Comparison of ENCODE assay signal across 8 cellular contexts in the genomic region with DNA sequence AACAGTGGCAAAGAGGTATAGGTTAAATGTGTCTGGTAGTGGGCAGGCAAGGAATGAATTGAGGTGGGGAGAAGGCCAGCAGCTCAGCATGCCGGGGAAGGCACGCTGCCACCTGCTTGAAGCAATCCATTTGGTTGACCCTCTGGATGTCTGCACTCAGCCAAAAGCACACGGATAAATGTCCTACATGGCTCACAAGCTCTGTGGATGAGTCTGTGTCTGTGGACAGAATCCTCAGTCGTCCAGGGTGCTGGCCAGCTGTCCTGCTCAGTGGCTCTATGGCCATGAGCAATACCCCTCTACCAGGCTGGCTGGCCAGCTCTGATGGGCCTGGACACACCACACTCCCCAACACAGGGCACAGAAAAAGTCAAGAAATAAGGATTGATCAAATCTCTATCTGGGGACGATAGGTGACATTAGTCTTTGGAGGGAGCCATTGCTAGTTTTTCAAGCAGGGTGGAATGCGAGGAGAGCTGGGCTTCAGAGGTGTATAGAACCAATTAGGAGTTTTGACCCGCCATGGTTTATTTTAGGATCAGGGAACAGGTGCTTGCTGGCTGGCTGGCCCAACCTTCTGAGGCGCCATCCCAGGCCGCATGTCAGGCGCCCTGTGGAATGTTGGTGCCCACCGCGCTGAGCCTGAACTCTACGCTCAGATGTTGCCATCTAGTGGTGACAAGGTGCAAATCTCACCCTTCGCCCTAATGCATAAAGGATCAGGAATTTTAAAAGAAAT.
DNase-seq lines count a peak whose midpoint lies in the region; ATAC-seq and TF ChIP-seq lines count a peak whose summit lies in the region.

No MANE protein-coding gene starts in this region.

- H3K4me1 ChIP-seq in KMS-11 (ENCODE audit: low read depth, poor library complexity, severe bottlenecking) (no peaks in the 10 kb centered on the region), esophagus muscularis mucosa (peaks cover 0 to 12% (median 8%) of the 10 kb centered on the region in 4 donors)

- no peak for ATAC-seq in activated CD4-positive, alpha-beta T cell treated with anti-CD3 and anti-CD28 coated beads for 36 hours
- ATAC-seq in GM21423 (IDR thresholded peaks at IDR 0.05; ENCODE audit: unreplicated experiment), result peak; percentile 72
- ATAC-seq in naive B cell (ENCODE audit: low read depth in 2 of 2), result peak in 1 of 2 donors; percentile 53

- no peak overlapping the region for H3K9ac ChIP-seq in KMS-11
- no peak overlapping the region for H3K9ac ChIP-seq in SU-DHL-6 (ENCODE audit: low read length)

- H3K27ac Mint-ChIP-seq in activated CD4-positive, alpha-beta T cell treated with anti-CD3 and anti-CD28 coated beads for 36 hours, result no peak overlapping the region
- H3K27ac Mint-ChIP-seq in naive B cell, result peak overlapping the region in 1 of 6 donors; percentile 15

- WGBS in esophagus muscularis mucosa, result 41% methylated on average over 14 of the region's 14 CpGs

- no peaks in the 10 kb centered on the region for H3K36me3 ChIP-seq in KMS-11 (ENCODE audit: insufficient read depth)
- H3K36me3 ChIP-seq in SU-DHL-6 (ENCODE audit: low read length), result no peaks in the 10 kb centered on the region
- H3K36me3 ChIP-seq in esophagus muscularis mucosa, result no peaks in the 10 kb centered on the region

- H4K20me1 ChIP-seq in KMS-11 (ENCODE audit: insufficient read depth) (no peaks in the 10 kb centered on the region), SU-DHL-6 (ENCODE audit: low read depth, low read length) (no peaks in the 10 kb centered on the region)

- peaks cover 5% of the 10 kb centered on the region for H3K27me3 Mint-ChIP-seq in activated CD4-positive, alpha-beta T cell treated with anti-CD3 and anti-CD28 coated beads for 36 hours
- H3K27me3 Mint-ChIP-seq in naive B cell, result peaks cover 14 to 21% (median 16%) of the 10 kb centered on the region in 3 donors

- H3K27me3 ChIP-seq in KMS-11 (ENCODE audit: insufficient read depth, low read depth) (no peaks in the 10 kb centered on the region), SU-DHL-6 (ENCODE audit: low read length) (no peaks in the 10 kb centered on the region), esophagus muscularis mucosa (no peaks in the 10 kb centered on the region)

- CTCF ChIA-PET in activated CD4-positive, alpha-beta T cell treated with anti-CD3 and anti-CD28 coated beads for 36 hours (lab: Charles Lee), result interaction anchor here (0.7 to 1.6 kb wide), 7 partner anchors 9 to 1865 kb away, joined by 3 to 7 read pairs (median 3); no protein-coding TSS in a partner anchor

- no peak for TF ChIP-seq EP300 in esophagus muscularis mucosa (IDR thresholded peaks at IDR 0.05)

- H3K4me1 Mint-ChIP-seq in activated CD4-positive, alpha-beta T cell treated with anti-CD3 and anti-CD28 coated beads for 36 hours, result no peaks in the 10 kb centered on the region
- peaks cover 0 to 7% (median 0%) of the 10 kb centered on the region in 3 donors for H3K4me1 Mint-ChIP-seq in naive B cell

- no peaks in the 10 kb centered on the region for H3K9me2 ChIP-seq in SU-DHL-6 (replicated peaks; ENCODE audit: insufficient read depth, low read length)

- peak; percentile 44 for DNase-seq in activated CD4-positive, alpha-beta T cell treated with anti-CD3 and anti-CD28 coated beads for 36 hours
- DNase-seq in activated CD4-positive, alpha-beta T cell treated with anti-CD3 and anti-CD28 coated beads for 4 hours, result no peak
- DNase-seq in esophagus muscularis mucosa (ENCODE audit: extremely low spot score) (peak; percentile 89), naive B cell (peak; percentile 18)
- no peak for DNase-seq in stimulated activated naive CD4-positive, alpha-beta T cell treated with Interleukin-2 at 50 U/mL for 16 hours (lab: John Stamatoyannopoulos, UW)

- POLR2A ChIA-PET in activated CD4-positive, alpha-beta T cell treated with anti-CD3 and anti-CD28 coated beads for 36 hours (lab: Charles Lee), result no interaction called here

- intact Hi-C loops in activated CD4-positive, alpha-beta T cell treated with anti-CD3 and anti-CD28 coated beads for 36 hours (cut with DNase I, micrococcal nuclease), result loop anchor here (1.0 kb wide), 3 partner anchors 1165 to 1197 kb away; no protein-coding TSS in a partner anchor
- intact Hi-C loops in esophagus muscularis mucosa (cut with DNase I), result loop anchor here (2.0 to 10.0 kb wide), 5 partner anchors 94 to 1168 kb away; a partner anchor contains a TSS

- H3K4me3 ChIP-seq in KMS-11 (IDR thresholded peaks at IDR 0.05; ENCODE audit: insufficient read depth, low read depth, low read length) (no peak overlapping the region), SU-DHL-6 (ENCODE audit: insufficient read depth, low read length, poor library complexity, severe bottlenecking) (no peak overlapping the region), esophagus muscularis mucosa (no peak overlapping the region)

- TF ChIP-seq CTCF in KMS-11 (conservative IDR thresholded peaks at IDR 0.05; ENCODE audit: low read depth, low read length) (peak; percentile 95), SU-DHL-6 (IDR thresholded peaks at IDR 0.05; ENCODE audit: insufficient read depth, low read length, poor library complexity, severe bottlenecking) (peak; percentile 98), esophagus muscularis mucosa (IDR thresholded peaks at IDR 0.05) (peak; percentile 85 to 89 (median 86))

- no peaks in the 10 kb centered on the region for H3F3A ChIP-seq in SU-DHL-6 (ENCODE audit: insufficient read depth)

- no peaks in the 10 kb centered on the region for H3K36me3 Mint-ChIP-seq in activated CD4-positive, alpha-beta T cell treated with anti-CD3 and anti-CD28 coated beads for 36 hours (ENCODE audit: low read depth)
- H3K36me3 Mint-ChIP-seq in naive B cell, result no peaks in the 10 kb centered on the region

- no peaks in the 10 kb centered on the region for H3K9me3 Mint-ChIP-seq in activated CD4-positive, alpha-beta T cell treated with anti-CD3 and anti-CD28 coated beads for 36 hours (ENCODE audit: low read depth)
- no peaks in the 10 kb centered on the region for H3K9me3 Mint-ChIP-seq in naive B cell

- no peak overlapping the region for H3K4me3 Mint-ChIP-seq in activated CD4-positive, alpha-beta T cell treated with anti-CD3 and anti-CD28 coated beads for 36 hours
- peak overlapping the region in 1 of 8 donors; percentile 51 for H3K4me3 Mint-ChIP-seq in naive B cell

- no peak for TF ChIP-seq POLR2A in esophagus muscularis mucosa (IDR thresholded peaks at IDR 0.05; ENCODE audit: low read depth)

- H3K79me2 ChIP-seq in KMS-11 (ENCODE audit: insufficient read depth, low read depth) (no peaks in the 10 kb centered on the region), SU-DHL-6 (ENCODE audit: insufficient read depth, low read length) (no peaks in the 10 kb centered on the region)

- no peak overlapping the region for H3K4me2 ChIP-seq in KMS-11
- H3K4me2 ChIP-seq in SU-DHL-6 (ENCODE audit: low read depth, low read length, poor library complexity, severe bottlenecking), result no peak overlapping the region

- H2AFZ ChIP-seq in KMS-11 (ENCODE audit: low read depth) (peak overlapping the region; percentile 27), SU-DHL-6 (ENCODE audit: low read depth, low read length, severe bottlenecking) (peak overlapping the region; percentile 36)

- H3K9me3 ChIP-seq in SU-DHL-6 (ENCODE audit: insufficient read depth, low read length) (no peaks in the 10 kb centered on the region), esophagus muscularis mucosa (no peaks in the 10 kb centered on the region)

- H3K27ac ChIP-seq in KMS-11, result no peak overlapping the region
- no peak overlapping the region for H3K27ac ChIP-seq in SU-DHL-6 (ENCODE audit: low read depth, low read length)
- no peak overlapping the region for H3K27ac ChIP-seq in esophagus muscularis mucosa (replicated peaks in 1 of 4)

Comparison
In these comparisons a context has a peak if more than half of its experiments do, and no peak if none do; other contexts are left out.
1. DNase-seq: peak in activated CD4-positive, alpha-beta T cell treated with anti-CD3 and anti-CD28 coated beads for 36 hours (single experiment), esophagus muscularis mucosa (single experiment) and naive B cell (single experiment); none in activated CD4-positive, alpha-beta T cell treated with anti-CD3 and anti-CD28 coated beads for 4 hours (0 of 2) and stimulated activated naive CD4-positive, alpha-beta T cell treated with Interleukin-2 at 50 U/mL for 16 hours (single experiment).
2. Peak in every context shown above with its lines, with median percentiles within 50 percentile points of each other: CTCF ChIP-seq.